In the genomic region with DNA sequence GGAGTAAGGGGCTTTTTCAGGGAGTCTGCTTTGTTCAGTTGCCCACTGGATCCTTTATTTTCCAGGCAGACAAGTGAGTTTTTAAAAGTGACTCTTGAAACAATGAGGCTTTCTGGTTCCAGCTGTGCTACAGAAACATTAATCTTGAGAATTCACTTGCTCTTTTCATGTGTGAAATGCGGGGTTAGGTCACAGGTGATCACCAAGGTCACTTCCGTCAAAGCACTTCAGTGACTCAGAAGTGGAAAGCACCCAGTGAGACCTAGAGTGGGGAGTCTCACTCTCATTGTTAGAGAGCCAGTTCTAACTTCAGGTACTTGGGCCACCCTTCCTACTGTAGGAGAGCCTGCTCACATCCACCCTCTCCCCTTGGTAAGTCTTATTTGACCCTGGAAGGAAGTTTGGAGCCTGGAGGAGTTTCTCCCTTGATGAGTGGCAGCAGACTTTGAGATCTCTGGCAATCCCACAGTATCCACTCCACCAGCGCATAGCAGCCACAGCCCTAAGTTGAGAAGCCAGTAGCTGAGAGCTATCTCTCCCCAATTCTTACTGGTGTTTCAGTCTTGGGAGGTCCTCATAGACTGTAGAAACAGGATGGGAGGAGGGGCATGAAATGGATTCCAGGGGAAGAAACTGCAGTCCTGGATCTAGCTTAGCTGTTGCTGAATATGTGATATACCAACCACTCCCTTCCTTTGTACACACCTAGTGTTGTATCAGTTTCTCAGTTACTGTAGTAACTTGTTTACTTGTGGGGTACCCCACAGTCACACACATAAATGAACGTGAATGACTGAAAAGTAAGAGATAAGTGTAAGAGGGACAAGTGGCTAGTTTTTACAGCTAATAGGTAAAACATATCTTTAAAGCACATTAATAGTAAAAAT, we compare ENCODE assay signal across 9 cellular contexts. TPM values are rescaled to one million over a fixed set of nuclear protein-coding genes. Genes with fewer than 3 reads are reported as not detected.
DNase-seq lines count a peak whose midpoint lies in the region; ATAC-seq and TF ChIP-seq lines count a peak whose summit lies in the region.
"Had no signal": no experiment of that assay in that cellular context is flagged by ENCODE, and none has a peak within 500 bp of the region (broad histone marks: within the 10 kb centered on the region; RNA-seq: fewer than 3 reads in every experiment).

No MANE protein-coding gene starts in this region.

- H3K9me3 ChIP-seq in effector memory CD4-positive, alpha-beta T cell (ENCODE audit: control insufficient read depth, low read length) = no peaks in the 10 kb centered on the region
- no peaks in the 10 kb centered on the region for H3K9me3 ChIP-seq in psoas muscle
- H3K9me3 ChIP-seq: right lobe of liver had no signal

- H3K4me3 ChIP-seq in effector memory CD4-positive, alpha-beta T cell (ENCODE audit: insufficient read depth, low read depth, low read length, poor library complexity, severe bottlenecking) = no peak overlapping the region
- H3K4me3 ChIP-seq in coronary artery = no peak overlapping the region
- H3K4me3 ChIP-seq in psoas muscle = no peak overlapping the region
- H3K4me3 ChIP-seq: right lobe of liver had no signal

- peaks cover 10% of the 10 kb centered on the region for H3K4me1 ChIP-seq in effector memory CD4-positive, alpha-beta T cell (ENCODE audit: control insufficient read depth, insufficient read depth, low read length, poor library complexity, severe bottlenecking)
- H3K4me1 ChIP-seq in psoas muscle = no peaks in the 10 kb centered on the region

- TF ChIP-seq CTCF in GM10266 (IDR thresholded peaks at IDR 0.05; ENCODE audit: control insufficient read depth, insufficient read depth, low read depth, missing control alignments) = no peak
- no peak for TF ChIP-seq CTCF in coronary artery (IDR thresholded peaks at IDR 0.05)
- TF ChIP-seq CTCF in psoas muscle (IDR thresholded peaks at IDR 0.05) = no peak

- WGBS in psoas muscle, 3 donors = 79 to 90% (median 79%) methylated on average over 4 of the region's 4 CpGs

- DNase-seq in GM10266 (ENCODE audit: extremely low spot score) (peak; percentile 80), HT-29 (ENCODE audit: low spot score) (peak; percentile 19), 8988T (no peak), coronary artery (ENCODE audit: low spot score) (no peak), psoas muscle (no peak), DMS153 (lab: John Stamatoyannopoulos, UW) (no peak)
- peak in 2 of 3 donors; percentile 6 to 14 for DNase-seq in effector memory CD4-positive, alpha-beta T cell
- DNase-seq: right lobe of liver had no signal

- H3K27ac ChIP-seq in effector memory CD4-positive, alpha-beta T cell (ENCODE audit: insufficient read depth, low read length, poor library complexity, severe bottlenecking) = no peak overlapping the region
- no peak overlapping the region for H3K27ac ChIP-seq in coronary artery
- no peak overlapping the region for H3K27ac ChIP-seq in psoas muscle
- H3K27ac ChIP-seq: right lobe of liver had no signal

- H3K27me3 ChIP-seq in effector memory CD4-positive, alpha-beta T cell (replicated peaks; ENCODE audit: control insufficient read depth, insufficient read depth, low read length, poor library complexity, severe bottlenecking) = peaks cover 18% of the 10 kb centered on the region
- peaks cover 0 to 46% (median 7%) of the 10 kb centered on the region in 3 donors for H3K27me3 ChIP-seq in psoas muscle (ENCODE audit: insufficient read depth in 3 of 3, low read length in 2 of 3)

- H3K36me3 ChIP-seq in effector memory CD4-positive, alpha-beta T cell (ENCODE audit: control insufficient read depth, insufficient read depth, low read length) = no peaks in the 10 kb centered on the region
- H3K36me3 ChIP-seq in psoas muscle (ENCODE audit: insufficient read depth in 1 of 2, low read depth in 1 of 2) = no peaks in the 10 kb centered on the region
- H3K36me3 ChIP-seq: right lobe of liver had no signal

- ATAC-seq in GM21528 (IDR thresholded peaks at IDR 0.05; ENCODE audit: low FRiP score, unreplicated experiment) = peak; percentile 95
- ATAC-seq in psoas muscle = no peak

- intact Hi-C loops in psoas muscle (cut with DNase I) = no loop called here

RNA-seq across cellular contexts. Expression of gene TACSTD2, which starts 3.1 kb away (rescaled TPM):
- 26.6 and 28.7 TPM in 2 replicates for total RNA-seq in HT-29 (2014; rRNA removed; shearing (Covaris generic))
- total RNA-seq in psoas muscle = under 1 TPM; 0.12 to 0.22 (median 0.16) TPM
- under 1 TPM; 0.25 to 0.34 (median 0.30) TPM for polyA plus RNA-seq in psoas muscle

RNA-seq across cellular contexts. Expression of gene OMA1, which starts 27.4 kb away (rescaled TPM):
- 5.8 and 7.9 TPM in 2 replicates for total RNA-seq in HT-29 (2014; rRNA removed; shearing (Covaris generic))
- total RNA-seq in psoas muscle = 10 to 100 TPM; 16.5 to 30.4 (median 23.7) TPM
- polyA plus RNA-seq in psoas muscle = 10 to 100 TPM in 1 of 3 donors, 1 to 10 TPM in 2; 8.2 to 22.0 (median 9.8) TPM

Comparison
In these comparisons a context has a peak if more than half of its experiments do, and no peak if none do; other contexts are left out.
1. DNase-seq: peak in GM10266 (single experiment), HT-29 (single experiment) and effector memory CD4-positive, alpha-beta T cell (2 of 3); none in 8988T (single experiment), coronary artery (single experiment), psoas muscle (0 of 2) and DMS153 (single experiment).
2. RNA of gene TACSTD2, which starts 3.1 kb away (total RNA-seq): 26.6 to 28.7 TPM in HT-29; 0.12 to 0.22 TPM in psoas muscle; every median in the first group is over 10 times any median in the second.